Comparison of ENCODE assay signal across 1 cellular context in the genomic region with DNA sequence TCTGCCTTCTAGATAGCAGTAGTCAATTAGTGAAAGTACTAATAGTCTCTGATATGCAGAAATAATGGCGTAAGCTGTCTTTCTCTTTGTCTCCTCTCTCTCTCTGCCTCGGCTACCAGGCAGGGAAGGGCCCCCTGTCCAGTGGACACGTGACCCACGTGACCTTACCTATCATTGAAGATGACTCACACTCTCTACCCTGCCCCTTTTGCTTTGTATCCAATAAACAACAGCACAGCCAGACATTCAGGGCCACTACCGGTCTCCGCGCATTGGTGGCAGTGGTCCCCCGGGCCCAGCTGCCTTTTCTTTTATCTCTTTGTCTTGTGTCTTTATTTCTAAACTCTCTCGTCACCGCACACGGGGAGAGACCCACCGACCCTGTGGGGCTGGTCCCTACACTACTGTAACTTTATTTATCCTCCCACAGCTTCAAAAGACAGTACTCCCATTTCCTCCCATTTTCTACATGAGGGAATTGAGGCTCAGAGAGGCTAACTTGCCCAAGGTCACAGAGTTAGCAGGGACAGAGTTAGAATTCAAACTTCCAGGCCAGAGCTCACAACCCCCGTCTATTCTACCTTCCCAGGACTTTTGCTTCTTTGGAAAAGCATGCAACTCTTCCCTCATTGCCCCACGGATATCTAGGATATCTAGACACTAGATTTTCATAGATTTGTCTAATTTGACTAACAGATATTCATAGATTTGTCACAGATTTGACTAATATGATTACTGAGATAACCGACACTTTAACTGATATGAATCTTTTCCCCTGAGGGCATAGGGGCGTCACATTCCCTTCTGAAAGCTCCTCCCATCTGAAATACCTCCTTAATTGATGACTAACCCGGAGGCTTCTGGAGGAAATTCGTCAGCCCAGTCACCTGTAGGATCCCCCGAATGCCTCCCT.
TF ChIP-seq lines count a peak whose summit lies in the region.

No MANE protein-coding gene starts in this region.

TF ChIP-seq in GM12878, 131 proteins besides CTCF, POLR2A, EP300 and RAD21:
- TF ChIP-seq ZBED1 (IDR thresholded peaks at IDR 0.05; ENCODE audit: borderline replicate concordance) (no peak), POLR2AphosphoS2 (IDR thresholded peaks at IDR 0.05; ENCODE audit: low read depth, low read length) (no peak), ZSCAN29 (IDR thresholded peaks at IDR 0.05) (no peak), JUNB (IDR thresholded peaks at IDR 0.05) (peak; percentile 62), MEF2B (IDR thresholded peaks at IDR 0.05; ENCODE audit: partially characterized antibody, poor library complexity, severe bottlenecking) (peak; percentile 33)
